26 cellular contexts compared by ENCODE assay signal in genomic region chr1:89112871-89113613, GRCh38. TPM values are rescaled to one million over a fixed set of nuclear protein-coding genes. Genes with fewer than 3 reads are reported as not detected.
DNase-seq lines count a peak whose midpoint lies in the region; ATAC-seq, FAIRE-seq and TF ChIP-seq lines count a peak whose summit lies in the region.
"Had no signal": no experiment of that assay in that cellular context is flagged by ENCODE, and none has a peak within 500 bp of the region (broad histone marks: within the 10 kb centered on the region; RNA-seq: fewer than 3 reads in every experiment).

No MANE protein-coding gene starts in this region.

- no peaks in the 10 kb centered on the region for H3K36me3 ChIP-seq in HepG2 (replicated peaks in 1 of 2; ENCODE audit: control insufficient read depth in 1 of 2, insufficient read depth in 2 of 2, low read length in 2 of 2)
- peaks cover 0 to 93% of the 10 kb centered on the region in 2 donors for H3K36me3 ChIP-seq in vagina

- H3K9me3 Mint-ChIP-seq in activated naive CD4-positive, alpha-beta T cell treated with anti-CD3 and anti-CD28 coated beads, Interleukin-2, amount 10 ng/mL, durations not matched to agents 7 days and 5 days: no peaks in the 10 kb centered on the region
- no peaks in the 10 kb centered on the region for H3K9me3 Mint-ChIP-seq in activated T-helper 17 cell treated with anti-CD3 and anti-CD28 coated beads, Interleukin-2, amount 50 U/mL, for 72 hours
- no peaks in the 10 kb centered on the region for H3K9me3 Mint-ChIP-seq in stimulated activated effector memory CD8-positive, alpha-beta T cell treated with anti-CD3 and anti-CD28 coated beads, Interleukin-12 subunit alpha, Interleukin-12 subunit beta, amount 100 ng/mL, for 72 hours
- H3K9me3 Mint-ChIP-seq: activated naive CD4-positive, alpha-beta T cell treated with anti-CD3 and anti-CD28 coated beads for 36 hours; IgD-negative memory B cell had no signal

- no peak overlapping the region for H2AFZ ChIP-seq in HepG2 (ENCODE audit: low read length)

- CTCF ChIA-PET in activated naive CD4-positive, alpha-beta T cell treated with anti-CD3 and anti-CD28 coated beads, Interleukin-2, amount 10 ng/mL, durations not matched to agents 7 days and 5 days (lab: Charles Lee): no interaction called here
- CTCF ChIA-PET in HepG2 (lab: Yijun Ruan, JAX; ENCODE audit: low intra/inter-chr PET ratio, low total read pairs): no interaction called here

- no TSS peak for BruUV-seq in HepG2 (replicated peaks; lab: Mats Ljungman, UMichigan)

- no peak for FAIRE-seq in HepG2 (lab: Jason Lieb, UNC)
- FAIRE-seq: astrocyte, RCC 7860 had no signal

- H3K4me3 ChIP-seq in HepG2 (replicated peaks in 1 of 3; ENCODE audit: insufficient read depth in 1 of 3, low read depth in 2 of 3, low read length in 3 of 3): no peak overlapping the region
- H3K4me3 ChIP-seq in vagina: no peak overlapping the region
- H3K4me3 ChIP-seq: esophagus muscularis mucosa, transverse colon had no signal

- no peaks in the 10 kb centered on the region for H3K27me3 ChIP-seq in HepG2 (ENCODE audit: control insufficient read depth in 1 of 2, insufficient read depth in 2 of 2, low read length in 2 of 2)
- H3K27me3 ChIP-seq in vagina: no peaks in the 10 kb centered on the region
- H3K27me3 ChIP-seq: esophagus muscularis mucosa, transverse colon had no signal

- intact Hi-C loops in HepG2 (cut with micrococcal nuclease; ENCODE audit: unreplicated experiment): no loop called here
- intact Hi-C loops in vagina (cut with DNase I): no loop called here

- no peak overlapping the region for H3K4me3 Mint-ChIP-seq in activated naive CD4-positive, alpha-beta T cell treated with anti-CD3 and anti-CD28 coated beads, Interleukin-2, amount 10 ng/mL, durations not matched to agents 7 days and 5 days
- H3K4me3 Mint-ChIP-seq in activated T-helper 17 cell treated with anti-CD3 and anti-CD28 coated beads, Interleukin-2, amount 50 U/mL, for 72 hours: no peak overlapping the region
- H3K4me3 Mint-ChIP-seq in stimulated activated effector memory CD8-positive, alpha-beta T cell treated with anti-CD3 and anti-CD28 coated beads, Interleukin-12 subunit alpha, Interleukin-12 subunit beta, amount 100 ng/mL, for 72 hours: no peak overlapping the region
- H3K4me3 Mint-ChIP-seq: activated naive CD4-positive, alpha-beta T cell treated with anti-CD3 and anti-CD28 coated beads for 36 hours; IgD-negative memory B cell had no signal

- no peak overlapping the region for H3K4me2 ChIP-seq in HepG2 (ENCODE audit: low read depth, low read length)

- ATAC-seq in activated T-helper 17 cell treated with anti-CD3 and anti-CD28 coated beads, Interleukin-2, amount 50 U/mL, for 72 hours (replicated peaks): no peak
- ATAC-seq in HepG2: no peak
- no peak for ATAC-seq in stimulated activated effector memory CD8-positive, alpha-beta T cell treated with anti-CD3 and anti-CD28 coated beads, Interleukin-12 subunit alpha, Interleukin-12 subunit beta, amount 100 ng/mL, for 72 hours
- ATAC-seq: left cardiac atrium had no signal

- H3K27ac Mint-ChIP-seq in activated naive CD4-positive, alpha-beta T cell treated with anti-CD3 and anti-CD28 coated beads, Interleukin-2, amount 10 ng/mL, durations not matched to agents 7 days and 5 days: peak overlapping the region; percentile 31
- H3K27ac Mint-ChIP-seq in activated T-helper 17 cell treated with anti-CD3 and anti-CD28 coated beads, Interleukin-2, amount 50 U/mL, for 72 hours: peak overlapping the region; percentile 33
- peak overlapping the region; percentile 52 for H3K27ac Mint-ChIP-seq in stimulated activated effector memory CD8-positive, alpha-beta T cell treated with anti-CD3 and anti-CD28 coated beads, Interleukin-12 subunit alpha, Interleukin-12 subunit beta, amount 100 ng/mL, for 72 hours
- H3K27ac Mint-ChIP-seq: IgD-negative memory B cell had no signal

- no peaks in the 10 kb centered on the region for H4K20me1 ChIP-seq in HepG2 (ENCODE audit: insufficient read depth, low read length)

- peaks cover 27% of the 10 kb centered on the region for H3K4me1 Mint-ChIP-seq in activated naive CD4-positive, alpha-beta T cell treated with anti-CD3 and anti-CD28 coated beads, Interleukin-2, amount 10 ng/mL, durations not matched to agents 7 days and 5 days
- peaks cover 32% of the 10 kb centered on the region for H3K4me1 Mint-ChIP-seq in activated T-helper 17 cell treated with anti-CD3 and anti-CD28 coated beads, Interleukin-2, amount 50 U/mL, for 72 hours
- peaks cover 28% of the 10 kb centered on the region for H3K4me1 Mint-ChIP-seq in stimulated activated effector memory CD8-positive, alpha-beta T cell treated with anti-CD3 and anti-CD28 coated beads, Interleukin-12 subunit alpha, Interleukin-12 subunit beta, amount 100 ng/mL, for 72 hours
- H3K4me1 Mint-ChIP-seq: IgD-negative memory B cell had no signal

- WGBS in HepG2 (ENCODE audit: low lambda C conversion rate): 72% methylated on average over 5 of the region's 5 CpGs

- TF ChIP-seq CTCF in HepG2 (CRISPR knock-in tag; IDR thresholded peaks at IDR 0.05): no peak
- TF ChIP-seq CTCF in vagina (IDR thresholded peaks at IDR 0.05): no peak

- no peak for DNase-seq in activated naive CD4-positive, alpha-beta T cell treated with anti-CD3 and anti-CD28 coated beads, Interleukin-2, amount 10 ng/mL, durations not matched to agents 7 days and 5 days
- DNase-seq in activated naive CD4-positive, alpha-beta T cell treated with anti-CD3 and anti-CD28 coated beads, Interleukin-2, amount 50 U/mL, for 16 hours: no peak
- DNase-seq in HepG2 (ENCODE audit: low spot score) (no peak), NCI-H2107 (lab: John Stamatoyannopoulos, UW) (no peak), NCI-H446 treated with DMSO at 0.1 percent for 48 hours (lab: John Stamatoyannopoulos, UW) (no peak), vagina (ENCODE audit: extremely low spot score in 2 of 2) (no peak)
- no peak for DNase-seq in stimulated activated effector memory CD8-positive, alpha-beta T cell treated with anti-CD3 and anti-CD28 coated beads, Interleukin-12 subunit alpha, Interleukin-12 subunit beta, amount 100 ng/mL, for 72 hours (ENCODE audit: low spot score in 2 of 2)
- DNase-seq: ACHN; activated CD4-positive, alpha-beta T cell treated with anti-CD3 and anti-CD28 coated beads for 1 hour; activated naive CD4-positive, alpha-beta T cell treated with anti-CD3 and anti-CD28 coated beads for 36 hours; Calu3; cortex of kidney; H7; hippocampal formation; left cardiac atrium; NCI-H1092; NCI-H1694 treated with DMSO at 0.1 percent for 48 hours; NCI-H2227 treated with DMSO at 0.1 percent for 48 hours; NCI-H69; SIG-M5; transverse colon had no signal

- H3K27me3 Mint-ChIP-seq in activated naive CD4-positive, alpha-beta T cell treated with anti-CD3 and anti-CD28 coated beads, Interleukin-2, amount 10 ng/mL, durations not matched to agents 7 days and 5 days: no peaks in the 10 kb centered on the region
- no peaks in the 10 kb centered on the region for H3K27me3 Mint-ChIP-seq in activated T-helper 17 cell treated with anti-CD3 and anti-CD28 coated beads, Interleukin-2, amount 50 U/mL, for 72 hours
- H3K27me3 Mint-ChIP-seq: IgD-negative memory B cell had no signal

- H3K4me1 ChIP-seq in HepG2 (ENCODE audit: insufficient read depth, low read length) (no peaks in the 10 kb centered on the region), vagina (no peaks in the 10 kb centered on the region)
- H3K4me1 ChIP-seq: esophagus muscularis mucosa, transverse colon had no signal

- TF ChIP-seq POLR2A in HepG2 (IDR thresholded peaks at IDR 0.05; ENCODE audit: insufficient read depth in 1 of 2, low read depth in 2 of 2, low read length in 2 of 2) (no peak), vagina (IDR thresholded peaks at IDR 0.05) (no peak)

- in situ Hi-C loops in HepG2 (cut with HindIII; ENCODE audit: extremely low pct_ligation_motif_present, low pct_unique_long_range_greater_than_20kb): no loop called here

- TF ChIP-seq EP300 in HepG2 (IDR thresholded peaks at IDR 0.05; ENCODE audit: low read depth in 2 of 2, low read length in 2 of 2) (no peak), HepG2 (CRISPR knock-in tag; IDR thresholded peaks at IDR 0.05; ENCODE audit: borderline replicate concordance) (no peak)

- H3K9ac ChIP-seq in HepG2 (ENCODE audit: insufficient read depth, low read depth, low read length): no peak overlapping the region

- POLR2A ChIA-PET in HepG2 (lab: Yijun Ruan, JAX): no interaction called here

- TF ChIP-seq RAD21 in HepG2 (CRISPR knock-in tag; IDR thresholded peaks at IDR 0.05): no peak

- H3K79me2 ChIP-seq in HepG2 (ENCODE audit: insufficient read depth, low read length): no peaks in the 10 kb centered on the region

- H3K36me3 Mint-ChIP-seq in activated naive CD4-positive, alpha-beta T cell treated with anti-CD3 and anti-CD28 coated beads, Interleukin-2, amount 10 ng/mL, durations not matched to agents 7 days and 5 days: peaks cover 71% of the 10 kb centered on the region
- H3K36me3 Mint-ChIP-seq in activated T-helper 17 cell treated with anti-CD3 and anti-CD28 coated beads, Interleukin-2, amount 50 U/mL, for 72 hours (ENCODE audit: low read depth): no peaks in the 10 kb centered on the region
- no peaks in the 10 kb centered on the region for H3K36me3 Mint-ChIP-seq in stimulated activated effector memory CD8-positive, alpha-beta T cell treated with anti-CD3 and anti-CD28 coated beads, Interleukin-12 subunit alpha, Interleukin-12 subunit beta, amount 100 ng/mL, for 72 hours

- H3K9me3 ChIP-seq in HepG2 (ENCODE audit: low read length) (no peaks in the 10 kb centered on the region), vagina (no peaks in the 10 kb centered on the region)
- H3K9me3 ChIP-seq: esophagus muscularis mucosa, transverse colon had no signal

- no peak overlapping the region for H3K27ac ChIP-seq in HepG2 (ENCODE audit: extremely low read length, insufficient read depth, low read length)
- H3K27ac ChIP-seq in vagina: no peak overlapping the region
- H3K27ac ChIP-seq: transverse colon had no signal

RNA-seq across cellular contexts. Expression of gene GBP2, which starts 12.9 kb away (rescaled TPM):
- total RNA-seq in activated T-helper 17 cell treated with anti-CD3 and anti-CD28 coated beads, Interleukin-2, amount 50 U/mL, for 72 hours: 100 to 1,000 TPM; 205 to 313 TPM
- total RNA-seq in HepG2 (2016; rRNA removed; fragmentation: Illumina TruSeq; extraction: Trizol) (5.1 and 6.6 TPM in 2 replicates), vagina (59.4 TPM)
- total RNA-seq in HepG2 (2016; cell fraction: cytosol; rRNA removed; fragmentation: Illumina TruSeq; extraction: Trizol; ENCODE audit: low read depth): 0.51 and 0.53 TPM in 2 replicates
- total RNA-seq in HepG2 (2016; cell fraction: insoluble cytoplasmic fraction; rRNA removed; fragmentation: Illumina TruSeq; extraction: Trizol): 4.8 and 7.1 TPM in 2 replicates
- 0.86 and 1.2 TPM in 2 replicates for total RNA-seq in HepG2 (2016; cell fraction: membrane; rRNA removed; fragmentation: Illumina TruSeq; extraction: Trizol)
- total RNA-seq in HepG2 (2016; cell fraction: nucleus; rRNA removed; fragmentation: Illumina TruSeq; extraction: Trizol): 3.4 and 3.8 TPM in 2 replicates
- polyA plus RNA-seq in HepG2 (2011; rRNA removed): 6.2 and 7.3 TPM in 2 replicates
- polyA plus RNA-seq in HepG2 (2011; cell fraction: cytosol; rRNA removed): 5.1 and 8.2 TPM in 2 replicates
- polyA plus RNA-seq in HepG2 (2011; cell fraction: nucleus; rRNA removed): 3.9 and 5.4 TPM in 2 replicates
- 11.6 and 25.8 TPM in 2 replicates for polyA plus RNA-seq in HepG2 (2012)
- polyA plus RNA-seq in HepG2 (2016; cell fraction: cytosol; fragmentation: Illumina TruSeq; extraction: Trizol; ENCODE audit: low read depth): 0.31 and 0.38 TPM in 2 replicates
- 4.5 and 5.3 TPM in 2 replicates for polyA plus RNA-seq in HepG2 (2016; cell fraction: insoluble cytoplasmic fraction; fragmentation: Illumina TruSeq; extraction: Trizol; ENCODE audit: low read depth)
- 0.63 and 1.6 TPM in 2 replicates for polyA plus RNA-seq in HepG2 (2016; cell fraction: membrane; fragmentation: Illumina TruSeq; extraction: Trizol; ENCODE audit: low read depth)
- polyA plus RNA-seq in HepG2 (2016; cell fraction: nucleus; fragmentation: Illumina TruSeq; extraction: Trizol; ENCODE audit: insufficient read depth, low read depth): 3.5 and 3.7 TPM in 2 replicates
- 4.0 and 4.2 TPM in 2 replicates for polyA minus RNA-seq in HepG2 (2011; rRNA and poly(A)+ RNA removed; ENCODE audit: low replicate concordance)
- polyA minus RNA-seq in HepG2 (2011; cell fraction: cytosol; rRNA and poly(A)+ RNA removed): 3.3 and 6.6 TPM in 2 replicates
- polyA minus RNA-seq in HepG2 (2011; cell fraction: nucleus; rRNA and poly(A)+ RNA removed): 9.0 and 14.0 TPM in 2 replicates

RNA-seq across cellular contexts. Expression of gene GBP1, which starts 48.0 kb away (rescaled TPM):
- total RNA-seq in activated T-helper 17 cell treated with anti-CD3 and anti-CD28 coated beads, Interleukin-2, amount 50 U/mL, for 72 hours: 10 to 100 TPM; 56.7 to 83.7 TPM
- total RNA-seq in HepG2 (2016; rRNA removed; fragmentation: Illumina TruSeq; extraction: Trizol) (2.3 and 2.6 TPM in 2 replicates), vagina (17.4 TPM)
- 0.20 and 0.35 TPM in 2 replicates for total RNA-seq in HepG2 (2016; cell fraction: cytosol; rRNA removed; fragmentation: Illumina TruSeq; extraction: Trizol; ENCODE audit: low read depth)
- total RNA-seq in HepG2 (2016; cell fraction: insoluble cytoplasmic fraction; rRNA removed; fragmentation: Illumina TruSeq; extraction: Trizol): 3.1 and 3.4 TPM in 2 replicates
- 0.62 and 1.1 TPM in 2 replicates for total RNA-seq in HepG2 (2016; cell fraction: membrane; rRNA removed; fragmentation: Illumina TruSeq; extraction: Trizol)
- 5.0 and 5.5 TPM in 2 replicates for total RNA-seq in HepG2 (2016; cell fraction: nucleus; rRNA removed; fragmentation: Illumina TruSeq; extraction: Trizol)
- polyA plus RNA-seq in HepG2 (2011; rRNA removed): 0.31 and 0.62 TPM in 2 replicates
- 0.07 and 0.21 TPM in 2 replicates for polyA plus RNA-seq in HepG2 (2011; cell fraction: cytosol; rRNA removed)
- polyA plus RNA-seq in HepG2 (2011; cell fraction: nucleus; rRNA removed): 0.55 and 1.2 TPM in 2 replicates
- polyA plus RNA-seq in HepG2 (2012): 0.88 and 1.0 TPM in 2 replicates
- polyA plus RNA-seq in HepG2 (2016; cell fraction: cytosol; fragmentation: Illumina TruSeq; extraction: Trizol; ENCODE audit: low read depth): 0.20 and 0.24 TPM in 2 replicates
- 2.5 and 2.7 TPM in 2 replicates for polyA plus RNA-seq in HepG2 (2016; cell fraction: insoluble cytoplasmic fraction; fragmentation: Illumina TruSeq; extraction: Trizol; ENCODE audit: low read depth)
- 0.54 and 0.56 TPM in 2 replicates for polyA plus RNA-seq in HepG2 (2016; cell fraction: membrane; fragmentation: Illumina TruSeq; extraction: Trizol; ENCODE audit: low read depth)
- 2.3 and 4.9 TPM in 2 replicates for polyA plus RNA-seq in HepG2 (2016; cell fraction: nucleus; fragmentation: Illumina TruSeq; extraction: Trizol; ENCODE audit: insufficient read depth, low read depth)
- 1.4 and 8.3 TPM in 2 replicates for polyA minus RNA-seq in HepG2 (2011; rRNA and poly(A)+ RNA removed; ENCODE audit: low replicate concordance)
- polyA minus RNA-seq in HepG2 (2011; cell fraction: cytosol; rRNA and poly(A)+ RNA removed): 2.0 TPM in 1 of 2 replicates, not detected in the other
- polyA minus RNA-seq in HepG2 (2011; cell fraction: nucleus; rRNA and poly(A)+ RNA removed): 6.4 and 15.5 TPM in 2 replicates
- total RNA-seq: H7 had no signal
